11 cellular contexts compared by ENCODE assay signal in genomic region chr6:21800948-21801438, GRCh38.
A peak's percentile ranks its signal among the peaks of the same experiment; 100 is the strongest.
DNase-seq lines count a peak whose midpoint lies in the region; ATAC-seq and TF ChIP-seq lines count a peak whose summit lies in the region.
"Had no signal": no experiment of that assay in that cellular context is flagged by ENCODE, and none has a peak within 500 bp of the region (broad histone marks: within the 10 kb centered on the region; RNA-seq: fewer than 3 reads in every experiment).

No MANE protein-coding gene starts in this region.

- peak overlapping the region; percentile 83 for H3K4me2 ChIP-seq in PC-3 (ENCODE audit: low read length)

- H3K27ac ChIP-seq in PC-3 (ENCODE audit: low read length) (peak overlapping the region; percentile 48), uterus (no peak overlapping the region)

- intact Hi-C loops in PC-3 (cut with micrococcal nuclease) (no loop called here), uterus (cut with DNase I; ENCODE audit: low total_unique reads) (no loop called here)

- peak overlapping the region; percentile 44 for H3K4me3 ChIP-seq in PC-3 (ENCODE audit: low read length)
- H3K4me3 ChIP-seq in uterus, result no peak overlapping the region
- H3K4me3 ChIP-seq: GM12878, right atrium auricular region had no signal

- no peaks in the 10 kb centered on the region for H3K79me2 ChIP-seq in PC-3 (ENCODE audit: low read length)

- no peaks in the 10 kb centered on the region for H3K9me2 ChIP-seq in PC-3 (replicated peaks; ENCODE audit: low read length)

- peaks cover 22% of the 10 kb centered on the region for H3K4me1 ChIP-seq in PC-3 (ENCODE audit: insufficient read depth, low read length)
- H3K4me1 ChIP-seq in uterus, result no peaks in the 10 kb centered on the region
- H3K4me1 ChIP-seq: right atrium auricular region had no signal

- H3K9me3 ChIP-seq in PC-3 (ENCODE audit: low read length), result no peaks in the 10 kb centered on the region
- no peaks in the 10 kb centered on the region for H3K9me3 ChIP-seq in uterus
- H3K9me3 ChIP-seq: right atrium auricular region had no signal

- ATAC-seq in PC-3, result peak; percentile 99
- ATAC-seq in HG02571 (IDR thresholded peaks at IDR 0.05; ENCODE audit: unreplicated experiment), result no peak
- ATAC-seq: GM12878 had no signal

- H3K27me3 ChIP-seq in PC-3 (ENCODE audit: low read length) (no peaks in the 10 kb centered on the region), uterus (no peaks in the 10 kb centered on the region)
- H3K27me3 ChIP-seq: right atrium auricular region had no signal

- CTCF ChIA-PET in PC-3 (lab: Charles Lee), result no interaction called here

- no peak for TF ChIP-seq POLR2A in uterus (IDR thresholded peaks at IDR 0.05)

- DNase-seq in A172 (ENCODE audit: low spot score) (peak; percentile 73), HPDE6-E6E7 (ENCODE audit: extremely low spot score) (peak; percentile 41), PC-3 (peak; percentile 90), kidney glomerular epithelial cell (lab: John Stamatoyannopoulos, UW) (peak; percentile 61), uterus (no peak), superior temporal gyrus (ENCODE audit: extremely low spot score) (no peak)
- no peak for DNase-seq in stimulated activated CD4-positive, alpha-beta T cell treated with anti-CD3 and anti-CD28 coated beads, Interleukin-2, amount 100 ng/mL, for 24 hours
- DNase-seq: effector CD4-positive, alpha-beta T cell had no signal

- no TSS peak for BruUV-seq in PC-3 (replicated peaks; lab: Mats Ljungman, UMichigan)

- TF ChIP-seq CTCF in PC-3 (conservative IDR thresholded peaks at IDR 0.05; ENCODE audit: low read depth, low read length), result no peak
- TF ChIP-seq CTCF in uterus (IDR thresholded peaks at IDR 0.05), result no peak

- 0 out of 2 replicates have a peak overlapping the region, but pooled peaks have one; percentile 6 for H3K9ac ChIP-seq in PC-3 (ENCODE audit: low read length)

- peak overlapping the region; percentile 58 for H2AFZ ChIP-seq in PC-3 (ENCODE audit: low read length)

- no peaks in the 10 kb centered on the region for H3K36me3 ChIP-seq in PC-3 (ENCODE audit: low read depth, low read length)
- H3K36me3 ChIP-seq in uterus, result no peaks in the 10 kb centered on the region
- H3K36me3 ChIP-seq: right atrium auricular region had no signal

- no peaks in the 10 kb centered on the region for H3F3A ChIP-seq in PC-3 (ENCODE audit: low read length, unreplicated experiment)

- no peaks in the 10 kb centered on the region for H4K20me1 ChIP-seq in PC-3 (ENCODE audit: low read length)

- POLR2A ChIA-PET in PC-3 (lab: Charles Lee; ENCODE audit: unreplicated experiment), result no interaction called here

Comparison
In these comparisons a context has a peak if more than half of its experiments do, and no peak if none do; other contexts are left out.
1. DNase-seq: peak in A172 (single experiment), HPDE6-E6E7 (single experiment), PC-3 (single experiment) and kidney glomerular epithelial cell (single experiment); none in uterus (0 of 2), stimulated activated CD4-positive, alpha-beta T cell treated with anti-CD3 and anti-CD28 coated beads, Interleukin-2, amount 100 ng/mL, for 24 hours (0 of 2) and superior temporal gyrus (single experiment).